8 cellular contexts compared by ENCODE assay signal in the genomic region with DNA sequence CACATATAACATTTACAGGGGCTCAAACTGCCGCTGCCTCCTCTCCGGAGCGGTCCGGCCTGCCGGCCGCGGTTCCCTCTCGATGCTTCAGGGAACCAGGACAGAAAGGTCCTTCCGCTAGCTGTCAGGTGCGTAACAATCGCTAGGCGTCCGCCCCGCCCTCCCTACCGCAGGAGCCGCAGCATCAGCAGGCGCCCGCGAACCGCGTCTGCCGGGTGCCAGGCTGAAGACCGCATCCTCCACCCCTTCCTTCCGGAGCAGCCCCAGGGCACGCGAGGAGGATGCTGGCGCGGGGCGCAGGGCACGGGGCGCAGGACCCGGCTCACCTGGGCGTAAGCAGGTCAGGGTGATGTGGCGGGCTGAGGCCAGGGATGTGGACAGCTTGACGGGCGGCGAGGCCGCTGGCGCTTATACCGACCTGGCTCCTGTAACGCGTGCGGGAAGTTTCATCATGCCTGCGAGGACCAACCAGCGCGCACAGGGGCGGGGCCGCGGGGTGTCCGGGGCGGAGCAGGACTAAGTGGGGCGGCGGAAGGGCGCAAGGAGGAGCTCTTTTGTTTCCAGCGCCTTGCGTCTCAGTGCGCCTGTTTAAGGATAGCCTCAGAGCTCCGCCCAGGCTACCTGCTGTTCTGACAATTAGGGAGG. TPM values are rescaled to one million over a fixed set of nuclear protein-coding genes. Genes with fewer than 3 reads are reported as not detected.
DNase-seq lines count a peak whose midpoint lies in the region; ATAC-seq, FAIRE-seq and TF ChIP-seq lines count a peak whose summit lies in the region.

Gene ASNS (minus strand): TSS at position 384 of the 645 bp plus-strand sequence. CDS start 3,252 bp downstream, outside the sequence.

- H3K27ac ChIP-seq in kidney (ENCODE audit: low read depth in 2 of 2, low read length in 2 of 2): no peak within 1 kb of the TSS

- peak within 1 kb of the TSS; percentile 35 to 41 for H3K9ac ChIP-seq in kidney (ENCODE audit: low read length in 2 of 2)

- no peak for FAIRE-seq in kidney (lab: Jason Lieb, UNC)

- DNase-seq in AG09319 (ENCODE audit: extremely low read depth, low read depth) (peak; percentile 84), NCI-H446 treated with DMSO at 0.1 percent for 48 hours (lab: John Stamatoyannopoulos, UW) (peak; percentile 78), cerebellar nuclear complex (lab: John Stamatoyannopoulos, UW) (peak; percentile 90 to 91), kidney (peak; percentile 97)
- DNase-seq in activated CD4-positive, alpha-beta T cell treated with anti-CD3 and anti-CD28 coated beads for 1 hour: peak; percentile 73
- DNase-seq in stimulated activated CD4-positive, alpha-beta T cell treated with anti-CD3 and anti-CD28 coated beads, Interleukin-15, amount 100 ng/mL, for 1 hour (ENCODE audit: low read depth in 1 of 2, low spot score in 1 of 2): peak; percentile 63 to 87

- intact Hi-C loops in kidney (cut with DNase I): no loop called here

- no peaks in the 10 kb centered on the region for H3K36me3 ChIP-seq in kidney (ENCODE audit: control insufficient read depth in 1 of 2, insufficient read depth in 2 of 2, low read length in 2 of 2)

- no peak; the same call in 1 of the 2 replicates for TF ChIP-seq CTCF in AG09319 (IDR thresholded peaks at IDR 0.05; ENCODE audit: low read depth, low read length)
- no peak for TF ChIP-seq CTCF in kidney (IDR thresholded peaks at IDR 0.05; ENCODE audit: borderline replicate concordance, extremely low read depth, insufficient read depth)

- H3K4me1 ChIP-seq in kidney (ENCODE audit: control insufficient read depth in 1 of 2, insufficient read depth in 1 of 2, low read depth in 1 of 2, low read length in 2 of 2): no peaks in the 10 kb centered on the region

- H3K4me3 ChIP-seq in kidney (ENCODE audit: low read length in 2 of 2): peak within 1 kb of the TSS; percentile 71 to 72

- peak; percentile 100 for ATAC-seq in GM19035 (IDR thresholded peaks at IDR 0.05; ENCODE audit: unreplicated experiment)
- peak; percentile 100 for ATAC-seq in HG03342 (IDR thresholded peaks at IDR 0.05; ENCODE audit: unreplicated experiment)

- H3K9me3 ChIP-seq in kidney (ENCODE audit: control insufficient read depth in 1 of 2, low read length in 2 of 2): no peaks in the 10 kb centered on the region

RNA-seq across cellular contexts. Expression of gene ASNS, which starts in this region (rescaled TPM):
- total RNA-seq in kidney: 34.1 TPM
- polyA plus RNA-seq in kidney (ENCODE audit: insufficient read depth, low read depth, low replicate concordance): 15.7 TPM
